8 cellular contexts compared by ENCODE assay signal in the genomic region with DNA sequence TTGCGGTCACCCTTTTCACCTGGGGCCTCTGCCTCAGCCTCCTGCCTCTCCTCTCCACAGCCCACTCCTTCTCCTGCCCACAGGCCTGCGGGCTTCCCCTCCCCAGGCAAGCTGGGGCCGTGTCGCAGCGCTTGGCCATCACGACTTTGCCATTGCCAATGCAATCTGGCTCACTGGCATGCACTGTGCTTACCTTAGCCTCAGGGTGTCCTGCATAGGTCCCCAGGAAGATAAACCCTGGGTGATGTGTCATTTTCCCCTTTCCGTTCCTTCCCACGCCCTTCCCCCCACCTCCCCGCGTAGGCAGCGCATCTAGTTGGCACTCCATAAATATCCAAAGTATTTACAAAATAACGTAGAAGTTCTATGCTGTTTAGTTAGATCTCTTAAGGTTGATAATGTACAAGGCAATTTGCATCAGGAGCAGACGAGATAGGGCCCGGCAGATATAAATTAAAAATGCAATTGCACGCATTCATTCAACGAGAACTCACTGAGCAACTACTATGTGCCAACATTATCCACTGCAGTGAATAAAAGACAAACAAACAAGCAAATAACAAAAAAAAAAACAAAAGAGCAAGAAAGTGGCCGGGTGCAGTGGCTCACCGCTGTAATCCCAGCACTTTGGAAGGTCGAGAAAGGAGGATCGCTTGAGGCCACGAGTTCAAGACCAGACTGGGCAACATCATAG. TPM values are rescaled to one million over a fixed set of nuclear protein-coding genes. Genes with fewer than 3 reads are reported as not detected.
DNase-seq lines count a peak whose midpoint lies in the region; ATAC-seq and TF ChIP-seq lines count a peak whose summit lies in the region.

No MANE protein-coding gene starts in this region.

- H3K4me3 ChIP-seq in AG04449 (ENCODE audit: low read depth, low read length) (peak overlapping the region; percentile 98), cardiac fibroblast (replicated peaks in 1 of 2; ENCODE audit: low read depth in 2 of 2, low read length in 2 of 2) (peak overlapping the region; percentile 97 to 99), muscle layer of colon (ENCODE audit: low read depth in 1 of 2, low read length in 2 of 2) (peak overlapping the region; percentile 69 to 98)
- peak overlapping the region; percentile 95 for H3K4me3 ChIP-seq in Jurkat, Clone E6-1 (ENCODE audit: low read length)

- H3K9ac ChIP-seq in muscle layer of colon (ENCODE audit: low read length): peak overlapping the region; percentile 90

- no peaks in the 10 kb centered on the region for H3K27me3 ChIP-seq in muscle layer of colon (ENCODE audit: control insufficient read depth in 1 of 2, insufficient read depth in 2 of 2, low read length in 2 of 2)

- H3K9me3 ChIP-seq in muscle layer of colon (ENCODE audit: low read length): no peaks in the 10 kb centered on the region

- H3K4me1 ChIP-seq in muscle layer of colon (ENCODE audit: insufficient read depth, low read length): peaks cover 28% of the 10 kb centered on the region

- CTCF ChIA-PET in AG04449 (lab: Yijun Ruan, JAX): interaction anchor here (0.9 to 9.3 kb wide), 11 partner anchors 8 to 279 kb away, joined by 3 to 216 read pairs (median 48); a partner anchor contains a TSS

- no peak for ATAC-seq in HG03439 (IDR thresholded peaks at IDR 0.05; ENCODE audit: unreplicated experiment)

- DNase-seq in AG04449 (ENCODE audit: low read depth, low spot score): no peak
- DNase-seq in Jurkat, Clone E6-1 (ENCODE audit: low read depth, low spot score): no peak
- no peak for DNase-seq in cardiac fibroblast (ENCODE audit: low read depth in 2 of 2)
- DNase-seq in NCI-H510A treated with DMSO at 0.1 percent for 48 hours (lab: John Stamatoyannopoulos, UW): no peak
- no peak for DNase-seq in GOT3 (lab: John Stamatoyannopoulos, UW)
- no peak for DNase-seq in T1000 (lab: John Stamatoyannopoulos, UW)

- peak overlapping the region; percentile 94 for H3K27ac ChIP-seq in muscle layer of colon (ENCODE audit: low read depth, low read length)

- peaks cover 13% of the 10 kb centered on the region for H3K36me3 ChIP-seq in muscle layer of colon (ENCODE audit: insufficient read depth, low read length)

- TF ChIP-seq CTCF in AG04449 (IDR thresholded peaks at IDR 0.05; ENCODE audit: insufficient read depth, low read length, missing control alignments): no peak
- no peak for TF ChIP-seq CTCF in cardiac fibroblast (IDR thresholded peaks at IDR 0.05; ENCODE audit: low read depth, low read length)

- POLR2A ChIA-PET in AG04449 (lab: Yijun Ruan, JAX): interaction anchor here (0.9 to 2.2 kb wide), 6 partner anchors 17 to 86 kb away, joined by 3 to 18 read pairs (median 6); a partner anchor contains a TSS

RNA-seq across cellular contexts. Expression of a gene that starts 1.0 kb away (rescaled TPM):
- polyA plus RNA-seq in Jurkat, Clone E6-1 (2012; ENCODE audit: insufficient read depth, insufficient read length): 98.1 TPM

RNA-seq across cellular contexts. Expression of a gene that starts 30.2 kb away (rescaled TPM):
- polyA plus RNA-seq in Jurkat, Clone E6-1 (2012; ENCODE audit: insufficient read depth, insufficient read length): 82.1 TPM
